In genomic region chr5:52881468-52881867, GRCh38 we compare ENCODE assay signal across 36 cellular contexts.
"Had no signal": no experiment of that assay in that cellular context is flagged by ENCODE, and none has a peak within 500 bp of the region (broad histone marks: within the 10 kb centered on the region; RNA-seq: fewer than 3 reads in every experiment).

No MANE protein-coding gene starts in this region.

- H3K27me3 Mint-ChIP-seq: activated CD4-positive, alpha-beta memory T cell treated with anti-CD3 and anti-CD28 coated beads for 36 hours; activated CD8-positive, alpha-beta T cell treated with anti-CD3 and anti-CD28 coated beads for 36 hours; activated naive CD8-positive, alpha-beta T cell treated with anti-CD3 and anti-CD28 coated beads for 36 hours; central memory CD8-positive, alpha-beta T cell had no signal

- H3K9me3 Mint-ChIP-seq: activated B cell treated with CpG ODN at 0.5 μM for 24 hours; activated CD4-positive, alpha-beta memory T cell treated with anti-CD3 and anti-CD28 coated beads for 36 hours; activated CD8-positive, alpha-beta T cell treated with anti-CD3 and anti-CD28 coated beads for 36 hours; activated naive CD4-positive, alpha-beta T cell treated with anti-CD3 and anti-CD28 coated beads for 36 hours; activated naive CD4-positive, alpha-beta T cell treated with anti-CD3 and anti-CD28 coated beads, Interleukin-2, amount 50 U/mL, for 72 hours; activated naive CD8-positive, alpha-beta T cell treated with anti-CD3 and anti-CD28 coated beads for 36 hours; activated T-cell treated with anti-CD3 and anti-CD28 coated beads, Interleukin-2, amount 50 U/mL, for 4 hours; activated T-cell treated with anti-CD3 and anti-CD28 coated beads, Interleukin-2, amount 50 U/mL, for 72 hours; activated T-helper 1 cell treated with anti-CD3 and anti-CD28 coated beads, Interleukin-12 subunit alpha, Interleukin-12 subunit beta, Interleukin-2, Interleukin-4 antibody, amounts not matched to agents 30 ng/mL and 10 ng/mL and 1 ng/mL, durations not matched to agents 14 hours and 24 hours and 36 hours; activated T-helper 17 cell treated with anti-CD3 and anti-CD28 coated beads, Interleukin-2, amount 50 U/mL, for 72 hours; central memory CD8-positive, alpha-beta T cell; T-helper 2 cell treated with Interferon-gamma antibody and Interleukin-4, amounts not matched to agents 5 μg/mL and 100 μg/mL, for 36 hours had no signal

- DNase-seq: activated B cell treated with CpG ODN at 0.5 μM for 24 hours; activated CD4-positive, alpha-beta memory T cell treated with anti-CD3 and anti-CD28 coated beads for 36 hours; activated CD4-positive, alpha-beta T cell treated with anti-CD3 and anti-CD28 coated beads for 4 hours; activated CD4-positive, alpha-beta T cell treated with anti-CD3 and anti-CD28 coated beads, Interleukin-2, amount 10 ng/mL, durations not matched to agents 24 days and 14 days; activated CD4-positive, alpha-beta T cell treated with anti-CD3 and anti-CD28 coated beads, Interleukin-2, amount 50 U/mL, for 1 hour; activated CD4-positive, alpha-beta T cell treated with anti-CD3 and anti-CD28 coated beads, Interleukin-2, amount 50 U/mL, for 4 hours; activated CD4-positive, CD25-positive, alpha-beta regulatory T cell treated with anti-CD3 and anti-CD28 coated beads, Interleukin-2, amount 50 U/mL, for 72 hours; activated CD8-positive, alpha-beta memory T cell treated with anti-CD3 and anti-CD28 coated beads, Interleukin-2, amount 50 U/mL, for 4 hours; activated CD8-positive, alpha-beta T cell treated with anti-CD3 and anti-CD28 coated beads for 36 hours; activated effector memory CD4-positive, alpha-beta T cell treated with anti-CD3 and anti-CD28 coated beads, Interleukin-2, amount 50 U/mL, for 16 hours; activated gamma-delta T cell treated with Interleukin-2 at 50 U/mL for 16 hours; activated naive CD4-positive, alpha-beta T cell; activated naive CD4-positive, alpha-beta T cell treated with anti-CD3 and anti-CD28 coated beads for 36 hours; activated naive CD4-positive, alpha-beta T cell treated with anti-CD3 and anti-CD28 coated beads, Interleukin-2, amount 50 U/mL, for 16 hours; activated naive CD8-positive, alpha-beta T cell treated with anti-CD3 and anti-CD28 coated beads for 36 hours; activated T-cell treated with anti-CD3 and anti-CD28 coated beads for 4 hours; activated T-cell treated with anti-CD3 and anti-CD28 coated beads, Interleukin-2, amount 50 U/mL, for 1 hour; activated T-cell treated with anti-CD3 and anti-CD28 coated beads, Interleukin-2, amount 50 U/mL, for 4 hours; activated T-cell treated with anti-CD3 and anti-CD28 coated beads, Interleukin-2, amount 50 U/mL, for 72 hours; adrenal gland; amniotic stem cell; aorta; caudate nucleus; T-helper 1 cell; T-helper 2 cell; T-helper 9 cell had no signal

- H3K9me3 ChIP-seq: adrenal gland had no signal

- FAIRE-seq: TTC549 had no signal

- H3K4me1 Mint-ChIP-seq: activated B cell treated with CpG ODN at 0.5 μM for 24 hours; activated CD4-positive, alpha-beta T cell treated with anti-CD3 and anti-CD28 coated beads, Interleukin-2, amount 10 ng/mL, durations not matched to agents 24 days and 14 days; activated naive CD8-positive, alpha-beta T cell treated with anti-CD3 and anti-CD28 coated beads for 36 hours; activated T-helper 17 cell treated with anti-CD3 and anti-CD28 coated beads, Interleukin-2, amount 50 U/mL, for 72 hours; brain; central memory CD8-positive, alpha-beta T cell had no signal

- H3K27me3 ChIP-seq: adrenal gland, cardiac muscle cell had no signal

- H3K36me3 ChIP-seq: cardiac muscle cell had no signal

- H3K27ac ChIP-seq: adrenal gland, cardiac muscle cell, VCaP had no signal

- H3K4me3 Mint-ChIP-seq: activated B cell treated with CpG ODN at 0.5 μM for 24 hours; activated CD4-positive, alpha-beta memory T cell treated with anti-CD3 and anti-CD28 coated beads for 36 hours; activated CD4-positive, alpha-beta T cell treated with anti-CD3 and anti-CD28 coated beads, Interleukin-2, amount 10 ng/mL, durations not matched to agents 24 days and 14 days; activated CD8-positive, alpha-beta T cell treated with anti-CD3 and anti-CD28 coated beads for 36 hours; activated naive CD4-positive, alpha-beta T cell treated with anti-CD3 and anti-CD28 coated beads for 36 hours; activated naive CD8-positive, alpha-beta T cell treated with anti-CD3 and anti-CD28 coated beads for 36 hours; activated T-cell treated with anti-CD3 and anti-CD28 coated beads, Interleukin-2, amount 50 U/mL, for 4 hours; activated T-cell treated with anti-CD3 and anti-CD28 coated beads, Interleukin-2, amount 50 U/mL, for 72 hours; activated T-helper 1 cell treated with anti-CD3 and anti-CD28 coated beads, Interleukin-12 subunit alpha, Interleukin-12 subunit beta, Interleukin-2, Interleukin-4 antibody, amounts not matched to agents 30 ng/mL and 10 ng/mL and 1 ng/mL, durations not matched to agents 14 hours and 24 hours and 36 hours; activated T-helper 17 cell treated with anti-CD3 and anti-CD28 coated beads, Interleukin-2, amount 50 U/mL, for 72 hours; brain; central memory CD8-positive, alpha-beta T cell; T-helper 1 cell treated with Interleukin-12 subunit alpha and Interleukin-12 subunit beta and Interleukin-4 antibody, amounts not matched to agents 30 μg/mL and 1 μg/mL, for 36 hours; T-helper 2 cell treated with Interferon-gamma antibody and Interleukin-4, amounts not matched to agents 5 μg/mL and 100 μg/mL, for 36 hours had no signal

- H3K36me3 Mint-ChIP-seq: activated CD4-positive, alpha-beta memory T cell treated with anti-CD3 and anti-CD28 coated beads for 36 hours; activated naive CD4-positive, alpha-beta T cell treated with anti-CD3 and anti-CD28 coated beads, Interleukin-2, amount 50 U/mL, for 72 hours; activated naive CD8-positive, alpha-beta T cell treated with anti-CD3 and anti-CD28 coated beads for 36 hours; brain had no signal

- ATAC-seq: activated CD8-positive, alpha-beta T cell treated with anti-CD3 and anti-CD28 coated beads for 36 hours; activated naive CD4-positive, alpha-beta T cell treated with anti-CD3 and anti-CD28 coated beads, Interleukin-2, amount 50 U/mL, for 72 hours; activated T-cell treated with anti-CD3 and anti-CD28 coated beads, Interleukin-2, amount 50 U/mL, for 4 hours; activated T-cell treated with anti-CD3 and anti-CD28 coated beads, Interleukin-2, amount 50 U/mL, for 72 hours; activated T-helper 17 cell treated with anti-CD3 and anti-CD28 coated beads, Interleukin-2, amount 50 U/mL, for 72 hours had no signal

- H3K4me3 ChIP-seq: adrenal gland, cardiac muscle cell had no signal

- H3K27ac Mint-ChIP-seq: activated B cell treated with CpG ODN at 0.5 μM for 24 hours; activated CD4-positive, alpha-beta memory T cell treated with anti-CD3 and anti-CD28 coated beads for 36 hours; activated CD4-positive, alpha-beta T cell treated with anti-CD3 and anti-CD28 coated beads, Interleukin-2, amount 10 ng/mL, durations not matched to agents 24 days and 14 days; activated CD8-positive, alpha-beta T cell treated with anti-CD3 and anti-CD28 coated beads for 36 hours; activated naive CD4-positive, alpha-beta T cell treated with anti-CD3 and anti-CD28 coated beads for 36 hours; activated naive CD4-positive, alpha-beta T cell treated with anti-CD3 and anti-CD28 coated beads, Interleukin-2, amount 50 U/mL, for 72 hours; activated naive CD8-positive, alpha-beta T cell treated with anti-CD3 and anti-CD28 coated beads for 36 hours; activated T-cell treated with anti-CD3 and anti-CD28 coated beads, Interleukin-2, amount 50 U/mL, for 72 hours; activated T-helper 1 cell treated with anti-CD3 and anti-CD28 coated beads, Interleukin-12 subunit alpha, Interleukin-12 subunit beta, Interleukin-2, Interleukin-4 antibody, amounts not matched to agents 30 ng/mL and 10 ng/mL and 1 ng/mL, durations not matched to agents 14 hours and 24 hours and 36 hours; activated T-helper 17 cell treated with anti-CD3 and anti-CD28 coated beads, Interleukin-2, amount 50 U/mL, for 72 hours; brain; T-helper 1 cell treated with Interleukin-12 subunit alpha and Interleukin-12 subunit beta and Interleukin-4 antibody, amounts not matched to agents 30 μg/mL and 1 μg/mL, for 36 hours; T-helper 2 cell treated with Interferon-gamma antibody and Interleukin-4, amounts not matched to agents 5 μg/mL and 100 μg/mL, for 36 hours had no signal
